1 cellular context compared by ENCODE assay signal in genomic region chr2:130830538-130830937, GRCh38.
TF ChIP-seq lines count a peak whose summit lies in the region.

No MANE protein-coding gene starts in this region.

TF ChIP-seq in H1, 55 proteins besides CTCF, POLR2A, EP300 and RAD21 (continued from another document):
- no peak for TF ChIP-seq CHD7 (IDR thresholded peaks at IDR 0.05; ENCODE audit: insufficient replicate concordance, low read length)
- no peak for TF ChIP-seq EZH2 (IDR thresholded peaks at IDR 0.05; ENCODE audit: low read depth, low read length, severe bottlenecking)
- TF ChIP-seq TAF1 (IDR thresholded peaks at IDR 0.05; ENCODE audit: low read depth, low read length) = no peak
- no peak for TF ChIP-seq GABPA (IDR thresholded peaks at IDR 0.05; ENCODE audit: borderline replicate concordance, insufficient read depth, low read length)
- 0 out of 2 replicates have a peak, but pooled peaks have one; percentile 47 for TF ChIP-seq KDM1A (IDR thresholded peaks at IDR 0.05; ENCODE audit: borderline replicate concordance, low read length)
- no peak for TF ChIP-seq CHD2 (IDR thresholded peaks at IDR 0.05; ENCODE audit: low read length)
